8 cellular contexts compared by ENCODE assay signal in the genomic region with DNA sequence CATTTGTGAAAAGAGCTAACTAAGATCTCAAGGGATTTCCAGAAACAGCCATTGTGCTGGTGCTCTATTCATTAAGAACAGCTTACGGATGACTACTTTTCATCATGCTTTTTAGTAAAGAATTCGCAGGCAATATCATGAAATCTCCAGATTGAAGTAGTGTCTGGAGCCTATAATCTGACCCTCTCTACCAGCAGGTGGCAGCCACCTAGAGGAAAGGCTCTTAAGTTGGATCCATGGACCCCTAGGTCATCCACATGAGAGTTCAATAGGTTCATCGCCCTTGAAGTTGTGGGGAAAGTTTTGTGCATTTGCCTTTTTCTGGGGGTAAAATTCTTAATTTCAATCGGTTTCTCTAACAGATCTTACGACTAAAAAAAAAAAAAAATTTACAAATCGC.
DNase-seq lines count a peak whose midpoint lies in the region; ATAC-seq lines count a peak whose summit lies in the region.

No MANE protein-coding gene starts in this region.

- H3K4me1 ChIP-seq in BLaER1 treated with 17β-estradiol and CSF1 and Interleukin-3, amounts not matched to agents 10 nM and 100 nM, result peaks cover 36 to 93% (median 58%) of the 10 kb centered on the region in 10 experiments

- peak overlapping the region in 10 of 11 experiments; percentile 86 to 94 (median 92); a peak in 16 of 22 replicates for H3K4me2 ChIP-seq in BLaER1 treated with 17β-estradiol and CSF1 and Interleukin-3, amounts not matched to agents 10 nM and 100 nM

- peaks cover 0 to 17% (median 0%) of the 10 kb centered on the region in 11 experiments; a peak in 4 of 22 replicates for H3K36me3 ChIP-seq in BLaER1 treated with 17β-estradiol and CSF1 and Interleukin-3, amounts not matched to agents 10 nM and 100 nM

- H3K27me3 ChIP-seq in BLaER1 treated with 17β-estradiol and CSF1 and Interleukin-3, amounts not matched to agents 10 nM and 100 nM, result no peaks in the 10 kb centered on the region

- H3K27ac ChIP-seq in BLaER1 treated with 17β-estradiol and CSF1 and Interleukin-3, amounts not matched to agents 10 nM and 100 nM, result peak overlapping the region in 7 of 11 experiments; percentile 84 to 96 (median 94); a peak in 13 of 22 replicates

- no peaks in the 10 kb centered on the region for H4K20me1 ChIP-seq in BLaER1 treated with 17β-estradiol and CSF1 and Interleukin-3, amounts not matched to agents 10 nM and 100 nM

- DNase-seq in H4 (ENCODE audit: low spot score), result peak; percentile 36
- DNase-seq in RKO (ENCODE audit: low spot score), result peak; percentile 8
- DNase-seq in glomerular visceral epithelial cell (ENCODE audit: extremely low spot score), result peak; percentile 9
- no peak for DNase-seq in EL
- DNase-seq in NCI-H2107 (lab: John Stamatoyannopoulos, UW), result no peak
- no peak for DNase-seq in activated gamma-delta T cell treated with Interleukin-2 at 50 U/mL for 16 hours

- no peak for ATAC-seq in HG03432 (IDR thresholded peaks at IDR 0.05; ENCODE audit: unreplicated experiment)

- H3K4me3 ChIP-seq in BLaER1 treated with 17β-estradiol and CSF1 and Interleukin-3, amounts not matched to agents 10 nM and 100 nM, result no peak overlapping the region

- peaks cover 0 to 34% (median 0%) of the 10 kb centered on the region in 11 experiments; a peak in 7 of 22 replicates for H3K9me3 ChIP-seq in BLaER1 treated with 17β-estradiol and CSF1 and Interleukin-3, amounts not matched to agents 10 nM and 100 nM (replicated peaks in 1 of 11)

- H3K9ac ChIP-seq in BLaER1 treated with 17β-estradiol and CSF1 and Interleukin-3, amounts not matched to agents 10 nM and 100 nM, result peak overlapping the region in 2 of 11 experiments; percentile 89 to 91; a peak in 2 of 22 replicates

Comparison
In these comparisons a context has a peak if more than half of its experiments do, and no peak if none do; other contexts are left out.
1. DNase-seq: peak in H4 (single experiment), RKO (single experiment) and glomerular visceral epithelial cell (single experiment); none in EL (single experiment), NCI-H2107 (single experiment) and activated gamma-delta T cell treated with Interleukin-2 at 50 U/mL for 16 hours (single experiment).